In the genomic region with DNA sequence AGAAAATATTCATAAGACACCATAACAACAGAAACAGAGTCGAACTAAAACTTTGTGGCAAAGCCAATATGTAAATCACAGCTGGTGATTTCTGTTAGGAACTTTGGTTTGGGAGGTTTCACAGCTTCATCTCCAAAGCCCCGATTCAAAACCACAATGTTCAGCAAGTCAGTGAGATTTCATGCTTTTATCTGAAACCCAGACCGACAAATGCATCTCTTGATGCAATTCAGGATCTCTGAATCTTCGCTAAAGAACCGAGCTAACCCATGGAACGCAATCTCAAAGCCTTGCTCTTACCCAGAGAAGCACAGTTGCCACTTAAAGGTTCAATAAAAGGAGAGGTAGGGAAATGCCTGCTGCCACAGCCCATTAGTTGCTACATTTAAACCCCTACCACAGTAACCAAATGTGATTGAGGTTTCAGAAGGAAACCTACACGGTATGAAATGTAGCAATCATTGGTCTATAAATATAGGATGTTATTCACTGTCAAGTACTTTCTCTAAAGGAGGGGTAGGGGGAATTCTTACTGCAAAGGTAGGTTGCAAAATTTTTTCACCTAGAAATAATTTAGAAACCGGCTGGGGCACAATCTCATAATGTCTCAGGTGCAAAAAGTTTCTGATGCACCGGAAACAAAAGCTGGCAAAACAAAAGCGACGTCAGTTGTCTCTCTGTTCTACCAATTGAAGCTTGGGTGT, we compare ENCODE assay signal across 9 cellular contexts.
A peak's percentile ranks its signal among the peaks of the same experiment; 100 is the strongest.
DNase-seq lines count a peak whose midpoint lies in the region; ATAC-seq and TF ChIP-seq lines count a peak whose summit lies in the region.
"Had no signal": no experiment of that assay in that cellular context is flagged by ENCODE, and none has a peak within 500 bp of the region (broad histone marks: within the 10 kb centered on the region; RNA-seq: fewer than 3 reads in every experiment).

No MANE protein-coding gene starts in this region.

- no peaks in the 10 kb centered on the region for H4K20me1 ChIP-seq in PC-3 (ENCODE audit: low read length)

- H3K9me3 Mint-ChIP-seq in activated T-helper 1 cell treated with anti-CD3 and anti-CD28 coated beads, Interleukin-12 subunit alpha, Interleukin-12 subunit beta, Interleukin-2, Interleukin-4 antibody, amounts not matched to agents 30 ng/mL and 10 ng/mL and 1 ng/mL, durations not matched to agents 14 hours and 24 hours and 36 hours: no peaks in the 10 kb centered on the region

- peak overlapping the region; percentile 27 for H3K4me3 Mint-ChIP-seq in activated T-helper 1 cell treated with anti-CD3 and anti-CD28 coated beads, Interleukin-12 subunit alpha, Interleukin-12 subunit beta, Interleukin-2, Interleukin-4 antibody, amounts not matched to agents 30 ng/mL and 10 ng/mL and 1 ng/mL, durations not matched to agents 14 hours and 24 hours and 36 hours
- H3K4me3 Mint-ChIP-seq: CD14-positive monocyte had no signal

- no peak overlapping the region for H2AFZ ChIP-seq in PC-3 (ENCODE audit: low read length)

- H3K27me3 Mint-ChIP-seq in activated T-helper 1 cell treated with anti-CD3 and anti-CD28 coated beads, Interleukin-12 subunit alpha, Interleukin-12 subunit beta, Interleukin-2, Interleukin-4 antibody, amounts not matched to agents 30 ng/mL and 10 ng/mL and 1 ng/mL, durations not matched to agents 14 hours and 24 hours and 36 hours (ENCODE audit: insufficient read depth): peaks cover 36% of the 10 kb centered on the region

- H3K27ac Mint-ChIP-seq in activated T-helper 1 cell treated with anti-CD3 and anti-CD28 coated beads, Interleukin-12 subunit alpha, Interleukin-12 subunit beta, Interleukin-2, Interleukin-4 antibody, amounts not matched to agents 30 ng/mL and 10 ng/mL and 1 ng/mL, durations not matched to agents 14 hours and 24 hours and 36 hours: peak overlapping the region; percentile 13
- H3K27ac Mint-ChIP-seq: CD14-positive monocyte had no signal

- H3K27me3 ChIP-seq in thyroid gland (no peaks in the 10 kb centered on the region), PC-3 (ENCODE audit: low read length) (no peaks in the 10 kb centered on the region)

- no peak for TF ChIP-seq POLR2A in thyroid gland (IDR thresholded peaks at IDR 0.05)

- H3K4me1 ChIP-seq in thyroid gland (peaks cover 20 to 24% of the 10 kb centered on the region in 2 donors), PC-3 (ENCODE audit: insufficient read depth, low read length) (peaks cover 9% of the 10 kb centered on the region; the same call in 1 of the 2 replicates)

- no peak overlapping the region for H3K4me2 ChIP-seq in PC-3 (ENCODE audit: low read length)

- intact Hi-C loops in activated T-helper 1 cell treated with anti-CD3 and anti-CD28 coated beads, Interleukin-12 subunit alpha, Interleukin-12 subunit beta, Interleukin-2, Interleukin-4 antibody, amounts not matched to agents 30 ng/mL and 10 ng/mL and 1 ng/mL, durations not matched to agents 14 hours and 24 hours and 36 hours (cut with micrococcal nuclease): loop anchor here (5.0 to 10.0 kb wide), 2 partner anchors 291 to 1081 kb away; a partner anchor contains a TSS
- intact Hi-C loops in thyroid gland (cut with DNase I): no loop called here
- intact Hi-C loops in PC-3 (cut with micrococcal nuclease): no loop called here

- no peaks in the 10 kb centered on the region for H3K9me2 ChIP-seq in PC-3 (replicated peaks; ENCODE audit: low read length)

- POLR2A ChIA-PET in PC-3 (lab: Charles Lee; ENCODE audit: unreplicated experiment): no interaction called here

- no peaks in the 10 kb centered on the region for H3K79me2 ChIP-seq in PC-3 (ENCODE audit: low read length)

- WGBS in thyroid gland, 2 donors: 50 to 58% methylated on average over 11 of the region's 11 CpGs

- H3K4me3 ChIP-seq in thyroid gland (replicated peaks in 1 of 3) (no peak overlapping the region), PC-3 (ENCODE audit: low read length) (no peak overlapping the region)

- ATAC-seq in HG03060 (IDR thresholded peaks at IDR 0.05; ENCODE audit: low read depth, unreplicated experiment): peak; percentile 59
- ATAC-seq in PC-3: no peak

- BruUV-seq in PC-3 (replicated peaks; lab: Mats Ljungman, UMichigan): no TSS peak

- no peaks in the 10 kb centered on the region for H3K36me3 Mint-ChIP-seq in activated T-helper 1 cell treated with anti-CD3 and anti-CD28 coated beads, Interleukin-12 subunit alpha, Interleukin-12 subunit beta, Interleukin-2, Interleukin-4 antibody, amounts not matched to agents 30 ng/mL and 10 ng/mL and 1 ng/mL, durations not matched to agents 14 hours and 24 hours and 36 hours (ENCODE audit: low read depth)
- H3K36me3 Mint-ChIP-seq: CD14-positive monocyte had no signal

- H3K27ac ChIP-seq in thyroid gland (peak overlapping the region; percentile 15 to 85 (median 66)), PC-3 (ENCODE audit: low read length) (no peak overlapping the region)

- DNase-seq in stimulated activated CD4-positive, alpha-beta T cell treated with anti-CD3 and anti-CD28 coated beads, Interleukin-15, amount 100 ng/mL, for 24 hours: peak; percentile 21
- no peak for DNase-seq in stimulated activated CD4-positive, alpha-beta T cell treated with anti-CD3 and anti-CD28 coated beads, Interleukin-12 subunit alpha, Interleukin-12 subunit beta, amount 100 ng/mL, for 4 hours
- peak; percentile 12 for DNase-seq in activated T-helper 1 cell treated with anti-CD3 and anti-CD28 coated beads, Interleukin-12 subunit alpha, Interleukin-12 subunit beta, Interleukin-2, Interleukin-4 antibody, amounts not matched to agents 30 ng/mL and 10 ng/mL and 1 ng/mL, durations not matched to agents 14 hours and 24 hours and 36 hours (ENCODE audit: low spot score)
- no peak for DNase-seq in thyroid gland
- DNase-seq in LoVo (ENCODE audit: low spot score): no peak
- no peak for DNase-seq in iPS-NIHi11 (ENCODE audit: low spot score)
- DNase-seq in PC-3: no peak

- TF ChIP-seq CTCF in thyroid gland (IDR thresholded peaks at IDR 0.05) (no peak), PC-3 (conservative IDR thresholded peaks at IDR 0.05; ENCODE audit: low read depth, low read length) (no peak)

- CTCF ChIA-PET in PC-3 (lab: Charles Lee): no interaction called here

- no peaks in the 10 kb centered on the region for H3F3A ChIP-seq in PC-3 (ENCODE audit: low read length, unreplicated experiment)

- H3K9ac ChIP-seq in PC-3 (ENCODE audit: low read length): no peak overlapping the region

- H3K36me3 ChIP-seq in thyroid gland (no peaks in the 10 kb centered on the region), PC-3 (ENCODE audit: low read depth, low read length) (no peaks in the 10 kb centered on the region)

- H3K4me1 Mint-ChIP-seq in activated T-helper 1 cell treated with anti-CD3 and anti-CD28 coated beads, Interleukin-12 subunit alpha, Interleukin-12 subunit beta, Interleukin-2, Interleukin-4 antibody, amounts not matched to agents 30 ng/mL and 10 ng/mL and 1 ng/mL, durations not matched to agents 14 hours and 24 hours and 36 hours (ENCODE audit: low read depth): peaks cover 17% of the 10 kb centered on the region

- H3K9me3 ChIP-seq in thyroid gland (no peaks in the 10 kb centered on the region), PC-3 (ENCODE audit: low read length) (no peaks in the 10 kb centered on the region)

Comparison
In these comparisons a context has a peak if more than half of its experiments do, and no peak if none do; other contexts are left out.
1. DNase-seq: peak in stimulated activated CD4-positive, alpha-beta T cell treated with anti-CD3 and anti-CD28 coated beads, Interleukin-15, amount 100 ng/mL, for 24 hours (single experiment) and activated T-helper 1 cell treated with anti-CD3 and anti-CD28 coated beads, Interleukin-12 subunit alpha, Interleukin-12 subunit beta, Interleukin-2, Interleukin-4 antibody, amounts not matched to agents 30 ng/mL and 10 ng/mL and 1 ng/mL, durations not matched to agents 14 hours and 24 hours and 36 hours (single experiment); none in stimulated activated CD4-positive, alpha-beta T cell treated with anti-CD3 and anti-CD28 coated beads, Interleukin-12 subunit alpha, Interleukin-12 subunit beta, amount 100 ng/mL, for 4 hours (single experiment), thyroid gland (0 of 2), LoVo (single experiment), iPS-NIHi11 (single experiment) and PC-3 (single experiment).